14 cellular contexts compared by ENCODE assay signal in the genomic region with DNA sequence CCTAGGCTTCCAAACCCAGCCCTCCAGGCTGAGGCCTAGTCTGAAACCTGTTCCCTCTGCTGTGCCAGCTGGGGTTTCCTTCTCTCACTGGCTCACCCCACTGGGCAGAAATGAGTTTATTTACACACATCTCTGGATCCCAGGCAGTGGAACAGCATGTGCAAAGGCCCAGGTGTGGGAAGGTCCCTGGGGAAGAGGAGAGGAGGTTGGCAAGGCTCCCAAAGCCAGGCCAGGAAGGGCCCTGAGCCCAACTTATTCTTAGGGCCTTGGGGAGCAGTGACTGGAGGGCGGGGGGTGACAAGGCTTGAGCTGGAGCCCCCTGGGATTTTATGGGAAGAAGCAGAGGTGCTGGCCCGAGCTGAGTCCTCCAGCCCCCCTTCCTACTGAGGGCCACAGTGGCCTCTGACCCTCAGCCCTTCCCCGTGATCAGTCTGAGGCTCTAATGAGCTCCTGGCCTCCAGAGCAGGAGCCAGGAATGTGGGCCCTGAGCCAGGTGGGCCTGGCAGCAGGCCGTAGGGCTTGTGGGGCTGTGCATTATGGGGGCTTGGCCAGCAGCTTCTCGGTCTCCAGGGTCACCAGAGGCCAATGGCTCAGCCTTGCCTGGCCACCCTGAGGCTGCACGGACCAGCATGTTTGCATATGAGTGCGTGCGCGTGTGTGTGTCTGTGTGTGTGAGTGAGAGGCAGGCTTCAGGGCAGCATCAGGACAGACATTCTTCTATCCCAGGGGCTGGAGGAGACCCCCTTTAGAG. TPM values are rescaled to one million over a fixed set of nuclear protein-coding genes. Genes with fewer than 3 reads are reported as not detected.
DNase-seq lines count a peak whose midpoint lies in the region; ATAC-seq and TF ChIP-seq lines count a peak whose summit lies in the region.
"Had no signal": no experiment of that assay in that cellular context is flagged by ENCODE, and none has a peak within 500 bp of the region (broad histone marks: within the 10 kb centered on the region; RNA-seq: fewer than 3 reads in every experiment).

No MANE protein-coding gene starts in this region.

- TF ChIP-seq CTCF in fibroblast of lung (conservative IDR thresholded peaks at IDR 0.05 in 1 of 2, IDR thresholded peaks at IDR 0.05 in 1 of 2; ENCODE audit: low read depth in 1 of 2, low read length in 2 of 2) (no peak), mesothelial cell of epicardium (IDR thresholded peaks at IDR 0.05; ENCODE audit: unreplicated experiment) (no peak)

- no peaks in the 10 kb centered on the region for H3K79me2 ChIP-seq in fibroblast of lung (ENCODE audit: control insufficient read depth, insufficient read depth, low read length)

- no peak overlapping the region for H3K4me3 Mint-ChIP-seq in mesothelial cell of epicardium
- H3K4me3 Mint-ChIP-seq: nephron progenitor cell had no signal

- peaks cover 5% of the 10 kb centered on the region for H3K9me3 Mint-ChIP-seq in mesothelial cell of epicardium
- H3K9me3 Mint-ChIP-seq: nephron progenitor cell had no signal

- no peaks in the 10 kb centered on the region for H3K27me3 Mint-ChIP-seq in mesothelial cell of epicardium (ENCODE audit: low read depth)

- peak; percentile 69 for DNase-seq in AG08396 (ENCODE audit: low spot score)
- peak; percentile 74 for DNase-seq in MG63
- DNase-seq in fibroblast of lung (ENCODE audit: low read depth in 2 of 2), result peak; percentile 46 to 54
- no peak for DNase-seq in mesothelial cell of epicardium (ENCODE audit: low spot score in 2 of 2, unreplicated experiment in 2 of 2)
- DNase-seq in NCI-H1930 (lab: John Stamatoyannopoulos, UW), result no peak
- DNase-seq in islet precursor cell, result no peak
- DNase-seq in DMS79 (lab: John Stamatoyannopoulos, UW), result no peak
- DNase-seq: activated T-cell treated with anti-CD3 and anti-CD28 coated beads, Interleukin-2, amount 50 U/mL, for 1 hour; GF-D8; NCI-H1417 treated with DMSO at 0.1 percent for 48 hours; nephron progenitor cell had no signal

- H3K4me1 Mint-ChIP-seq in mesothelial cell of epicardium, result peaks cover 20% of the 10 kb centered on the region

- H3K36me3 ChIP-seq in MG63, result no peaks in the 10 kb centered on the region
- H3K36me3 ChIP-seq in fibroblast of lung (ENCODE audit: control insufficient read depth, insufficient read depth, low read length), result no peaks in the 10 kb centered on the region
- H3K36me3 ChIP-seq: uterus had no signal

- no peak overlapping the region for H3K27ac ChIP-seq in fibroblast of lung (ENCODE audit: insufficient read depth, low read length)

- no peaks in the 10 kb centered on the region for H4K20me1 ChIP-seq in fibroblast of lung (ENCODE audit: control insufficient read depth, extremely low read depth, insufficient read depth, low read length)

- H3K4me1 ChIP-seq in fibroblast of lung (ENCODE audit: control insufficient read depth, extremely low read depth, insufficient read depth, low read length), result peaks cover 5% of the 10 kb centered on the region

- H3K4me2 ChIP-seq in fibroblast of lung (ENCODE audit: extremely low read depth, insufficient read depth, low read length), result no peak overlapping the region

- peaks cover 6% of the 10 kb centered on the region; the same call in 1 of the 2 replicates for H3K9me3 ChIP-seq in MG63
- no peaks in the 10 kb centered on the region for H3K9me3 ChIP-seq in fibroblast of lung (ENCODE audit: control insufficient read depth, insufficient read depth, low read depth, low read length)
- H3K9me3 ChIP-seq: uterus had no signal

- H2AFZ ChIP-seq in fibroblast of lung (ENCODE audit: low read length), result no peak overlapping the region

- no peak for ATAC-seq in GM19324 (IDR thresholded peaks at IDR 0.05; ENCODE audit: low FRiP score, unreplicated experiment)

- no peak overlapping the region for H3K9ac ChIP-seq in fibroblast of lung (ENCODE audit: insufficient read depth, low read length)

- H3K27ac Mint-ChIP-seq in mesothelial cell of epicardium, result peak overlapping the region; percentile 48
- H3K27ac Mint-ChIP-seq: nephron progenitor cell had no signal

- no peaks in the 10 kb centered on the region for H3K36me3 Mint-ChIP-seq in mesothelial cell of epicardium

- H3K27me3 ChIP-seq in MG63 (no peaks in the 10 kb centered on the region), fibroblast of lung (ENCODE audit: control insufficient read depth, insufficient read depth, low read length) (no peaks in the 10 kb centered on the region)
- H3K27me3 ChIP-seq: uterus had no signal

- H3K4me3 ChIP-seq in MG63, result no peak overlapping the region
- H3K4me3 ChIP-seq in fibroblast of lung (replicated peaks in 1 of 4; ENCODE audit: control extremely low read depth in 1 of 4, insufficient read depth in 1 of 4, low read depth in 3 of 4, low read length in 4 of 4), result no peak overlapping the region
- H3K4me3 ChIP-seq: uterus had no signal

RNA-seq across cellular contexts. Expression of gene MYO7A, which starts 2.9 kb away (rescaled TPM):
- not detected in 2 replicates for total RNA-seq in MG63 (2014; rRNA removed; shearing (Covaris generic); ENCODE audit: low replicate concordance)
- total RNA-seq in fibroblast of lung (0.26 and 0.33 TPM in 2 replicates), mesothelial cell of epicardium (1.8 to 2.4 TPM (median 2.2 TPM) in 3 replicates)
- polyA plus RNA-seq in fibroblast of lung, result 0.01 and 0.05 TPM in 2 replicates
- polyA plus RNA-seq in fibroblast of lung (2012), result 0.06 and 0.07 TPM in 2 replicates
- polyA minus RNA-seq in fibroblast of lung (ENCODE audit: low replicate concordance), result not detected in 2 replicates
- polyA plus RNA-seq: AG04450 had no signal

RNA-seq across cellular contexts. Expression of gene OMP, which starts 28.3 kb away (rescaled TPM):
- not detected in 2 replicates for total RNA-seq in MG63 (2014; rRNA removed; shearing (Covaris generic); ENCODE audit: low replicate concordance)
- total RNA-seq in fibroblast of lung (0.51 and 0.83 TPM in 2 replicates), mesothelial cell of epicardium (0.80 to 1.5 TPM (median 1.4 TPM) in 3 replicates)
- not detected in 2 replicates for polyA plus RNA-seq in fibroblast of lung
- polyA plus RNA-seq in fibroblast of lung (2012), result not detected in 2 replicates
- polyA minus RNA-seq in fibroblast of lung (ENCODE audit: low replicate concordance), result not detected in 2 replicates
- polyA plus RNA-seq: AG04450 had no signal

Comparison
In these comparisons a context has a peak if more than half of its experiments do, and no peak if none do; other contexts are left out.
1. DNase-seq: peak in AG08396 (single experiment), MG63 (single experiment) and fibroblast of lung (2 of 2); none in mesothelial cell of epicardium (0 of 2), NCI-H1930 (0 of 2), islet precursor cell (single experiment) and DMS79 (single experiment).